16 cellular contexts compared by ENCODE assay signal in the genomic region with DNA sequence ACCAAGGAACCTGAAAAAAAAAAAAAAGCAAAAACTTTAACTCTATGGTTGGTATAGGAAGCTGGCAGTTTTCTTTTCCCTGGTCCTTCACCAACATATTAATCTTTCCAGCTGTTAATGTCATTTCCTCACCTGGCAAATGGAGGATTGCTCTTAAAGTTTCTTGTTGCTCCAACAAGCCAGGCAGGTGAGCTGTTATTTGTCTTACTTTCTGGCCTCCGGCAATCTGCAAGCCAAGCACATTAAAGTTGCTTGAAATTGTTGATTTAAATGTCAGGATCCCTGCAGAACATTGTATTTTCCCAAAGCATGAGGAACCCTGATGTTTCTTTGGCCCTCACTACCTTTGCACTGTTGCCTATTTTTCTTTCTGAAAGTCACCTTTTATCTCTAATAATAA.
DNase-seq lines count a peak whose midpoint lies in the region; ATAC-seq and TF ChIP-seq lines count a peak whose summit lies in the region.
"Had no signal": no experiment of that assay in that cellular context is flagged by ENCODE, and none has a peak within 500 bp of the region (broad histone marks: within the 10 kb centered on the region; RNA-seq: fewer than 3 reads in every experiment).

No MANE protein-coding gene starts in this region.

- H3K36me3 Mint-ChIP-seq in CD4-positive, alpha-beta memory T cell: no peaks in the 10 kb centered on the region

- no peaks in the 10 kb centered on the region for H3K4me1 Mint-ChIP-seq in CD4-positive, alpha-beta memory T cell
- H3K4me1 Mint-ChIP-seq: B cell had no signal

- H3K27me3 ChIP-seq in RWPE2 (ENCODE audit: insufficient read depth, poor library complexity, severe bottlenecking) (no peaks in the 10 kb centered on the region), colonic mucosa (no peaks in the 10 kb centered on the region)
- H3K27me3 ChIP-seq in CD4-positive, alpha-beta memory T cell (ENCODE audit: insufficient read depth, low read length): no peaks in the 10 kb centered on the region

- intact Hi-C loops in CD4-positive, alpha-beta memory T cell (cut with micrococcal nuclease): no loop called here
- intact Hi-C loops in colonic mucosa (cut with DNase I): no loop called here

- H3K27ac Mint-ChIP-seq in CD4-positive, alpha-beta memory T cell: no peak overlapping the region
- H3K27ac Mint-ChIP-seq: B cell; CD4-positive, alpha-beta T cell had no signal

- H3K9ac ChIP-seq in colonic mucosa (ENCODE audit: low read depth in 2 of 2, low read length in 2 of 2): no peak overlapping the region

- H3K9me3 Mint-ChIP-seq in CD4-positive, alpha-beta memory T cell: peaks cover 0 to 9% (median 6%) of the 10 kb centered on the region in 8 donors

- H3K27ac ChIP-seq in RWPE2 (ENCODE audit: poor library complexity, severe bottlenecking) (no peak overlapping the region), epithelial cell of prostate (no peak overlapping the region), colonic mucosa (no peak overlapping the region)
- H3K27ac ChIP-seq in CD4-positive, alpha-beta memory T cell (ENCODE audit: low read depth, low read length): no peak overlapping the region

- TF ChIP-seq CTCF in RWPE2 (IDR thresholded peaks at IDR 0.05; ENCODE audit: poor library complexity, severe bottlenecking): no peak
- no peak for TF ChIP-seq CTCF in colonic mucosa (IDR thresholded peaks at IDR 0.05)

- no peaks in the 10 kb centered on the region for H3K27me3 Mint-ChIP-seq in CD4-positive, alpha-beta memory T cell
- H3K27me3 Mint-ChIP-seq: B cell; CD4-positive, alpha-beta T cell had no signal

- DNase-seq in NCI-H1417 treated with DMSO at 0.1 percent for 48 hours (lab: John Stamatoyannopoulos, UW): peak; percentile 2
- DNase-seq in NCI-H345 (lab: John Stamatoyannopoulos, UW): peak; percentile 59
- no peak for DNase-seq in RWPE2 (ENCODE audit: low spot score)
- DNase-seq in epithelial cell of prostate (ENCODE audit: low read depth, low spot score): peak; percentile 33
- no peak for DNase-seq in GOT3 (lab: John Stamatoyannopoulos, UW)
- no peak for DNase-seq in CD4-positive, alpha-beta memory T cell
- no peak for DNase-seq in colonic mucosa
- DNase-seq in NCI-H2081 treated with DMSO at 0.1 percent for 48 hours (lab: John Stamatoyannopoulos, UW): no peak
- DNase-seq: C1 segment of cervical spinal cord; CD4-positive, alpha-beta T cell; DMS153; DND-41; GDM1 had no signal

- H3K4me3 ChIP-seq in RWPE2 (ENCODE audit: severe bottlenecking): no peak overlapping the region
- H3K4me3 ChIP-seq in CD4-positive, alpha-beta memory T cell (ENCODE audit: low read length in 2 of 2): no peak overlapping the region
- H3K4me3 ChIP-seq in colonic mucosa: no peak overlapping the region
- H3K4me3 ChIP-seq: HAP-1 had no signal

- H3K36me3 ChIP-seq in RWPE2 (ENCODE audit: low read depth): no peaks in the 10 kb centered on the region
- no peaks in the 10 kb centered on the region for H3K36me3 ChIP-seq in CD4-positive, alpha-beta memory T cell (ENCODE audit: insufficient read depth, low read length)
- no peaks in the 10 kb centered on the region for H3K36me3 ChIP-seq in colonic mucosa
- H3K36me3 ChIP-seq: HAP-1 had no signal

- ATAC-seq in RWPE2 (ENCODE audit: low read depth): peak; percentile 40; the same call in 2 of the 3 replicates
- ATAC-seq: HepG2 had no signal

- no peak overlapping the region for H3K4me3 Mint-ChIP-seq in CD4-positive, alpha-beta memory T cell
- H3K4me3 Mint-ChIP-seq: B cell; CD4-positive, alpha-beta T cell had no signal

- no peaks in the 10 kb centered on the region for H3K9me3 ChIP-seq in RWPE2 (ENCODE audit: severe bottlenecking)
- H3K9me3 ChIP-seq in CD4-positive, alpha-beta memory T cell (ENCODE audit: control insufficient read depth in 1 of 2, low read length in 2 of 2): no peaks in the 10 kb centered on the region
- no peaks in the 10 kb centered on the region for H3K9me3 ChIP-seq in colonic mucosa
- H3K9me3 ChIP-seq: HAP-1 had no signal

- POLR2A ChIA-PET in CD4-positive, alpha-beta memory T cell (lab: Charles Lee; ENCODE audit: partially characterized antibody): no interaction called here

- H3K4me1 ChIP-seq in RWPE2 (ENCODE audit: insufficient read depth, poor library complexity, severe bottlenecking): peaks cover 8% of the 10 kb centered on the region
- H3K4me1 ChIP-seq in CD4-positive, alpha-beta memory T cell (ENCODE audit: insufficient read depth, low read length): no peaks in the 10 kb centered on the region
- no peaks in the 10 kb centered on the region for H3K4me1 ChIP-seq in colonic mucosa
- H3K4me1 ChIP-seq: HAP-1 had no signal

- CTCF ChIA-PET in CD4-positive, alpha-beta memory T cell (lab: Charles Lee; ENCODE audit: partially characterized antibody): no interaction called here

Comparison
In these comparisons a context has a peak if more than half of its experiments do, and no peak if none do; other contexts are left out.
1. DNase-seq: peak in NCI-H1417 treated with DMSO at 0.1 percent for 48 hours (single experiment), NCI-H345 (single experiment) and epithelial cell of prostate (single experiment); none in RWPE2 (single experiment), GOT3 (single experiment), CD4-positive, alpha-beta memory T cell (0 of 5), colonic mucosa (single experiment) and NCI-H2081 treated with DMSO at 0.1 percent for 48 hours (single experiment).